Comparison of ENCODE assay signal across 3 cellular contexts in the genomic region with DNA sequence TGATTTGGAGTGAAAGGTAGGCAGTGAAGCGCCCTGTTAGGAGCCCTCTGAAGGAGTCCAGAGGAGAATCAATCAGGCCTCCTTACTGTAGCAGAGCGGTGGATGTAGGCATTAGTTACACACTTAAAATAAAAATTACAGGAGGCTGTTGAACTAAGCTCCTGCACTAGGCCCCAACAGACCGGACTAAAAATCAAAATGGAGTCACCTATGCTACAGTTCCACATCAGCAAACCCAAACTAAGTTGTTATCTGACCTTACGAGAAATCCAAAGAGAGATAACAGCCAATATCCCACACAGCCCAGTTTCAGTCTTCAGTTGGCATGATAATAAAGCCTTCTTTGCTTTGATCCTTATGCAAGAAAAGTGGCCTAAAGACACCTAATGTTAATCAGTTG.
TF ChIP-seq lines count a peak whose summit lies in the region.

No MANE protein-coding gene starts in this region.

TF ChIP-seq in A549, 52 proteins besides CTCF, POLR2A, EP300 and RAD21:
- TF ChIP-seq ZSCAN20 (CRISPR knock-in tag; IDR thresholded peaks at IDR 0.05) (peak; percentile 89), ZNF302 (CRISPR knock-in tag; IDR thresholded peaks at IDR 0.05) (no peak), KDM1A (IDR thresholded peaks at IDR 0.05; ENCODE audit: low read depth) (no peak), CBX2 (IDR thresholded peaks at IDR 0.05; ENCODE audit: borderline replicate concordance, low read depth) (no peak), TP53 (CRISPR knock-in tag; IDR thresholded peaks at IDR 0.05) (peak; percentile 27; the same call in 1 of the 2 replicates), ATOH8 (CRISPR knock-in tag; IDR thresholded peaks at IDR 0.05; ENCODE audit: low read depth) (0 out of 2 replicates have a peak, but pooled peaks have one; percentile 36), HEYL (CRISPR knock-in tag; IDR thresholded peaks at IDR 0.05) (peak; percentile 90), HOXB13 (CRISPR knock-in tag; IDR thresholded peaks at IDR 0.05; ENCODE audit: low read depth) (peak; percentile 23; the same call in 1 of the 2 replicates)

TF ChIP-seq in IMR-90, 13 proteins besides CTCF, POLR2A, EP300 and RAD21:
- TF ChIP-seq MAFK (IDR thresholded peaks at IDR 0.05; ENCODE audit: low read depth, low read length) = no peak
- TF ChIP-seq BHLHE40 (IDR thresholded peaks at IDR 0.05; ENCODE audit: low read depth, low read length) = no peak
- TF ChIP-seq RFX5 (IDR thresholded peaks at IDR 0.05; ENCODE audit: low read depth, low read length) = no peak
- TF ChIP-seq ELK1 (IDR thresholded peaks at IDR 0.05; ENCODE audit: borderline replicate concordance, low read depth, low read length) = no peak
- TF ChIP-seq FOS (IDR thresholded peaks at IDR 0.05; ENCODE audit: low read depth, low read length) = no peak
- no peak for TF ChIP-seq MXI1 (IDR thresholded peaks at IDR 0.05; ENCODE audit: borderline replicate concordance, low read depth, low read length)
- TF ChIP-seq CHD1 (IDR thresholded peaks at IDR 0.05; ENCODE audit: low read depth, low read length) = no peak
- TF ChIP-seq, protein P1, sequence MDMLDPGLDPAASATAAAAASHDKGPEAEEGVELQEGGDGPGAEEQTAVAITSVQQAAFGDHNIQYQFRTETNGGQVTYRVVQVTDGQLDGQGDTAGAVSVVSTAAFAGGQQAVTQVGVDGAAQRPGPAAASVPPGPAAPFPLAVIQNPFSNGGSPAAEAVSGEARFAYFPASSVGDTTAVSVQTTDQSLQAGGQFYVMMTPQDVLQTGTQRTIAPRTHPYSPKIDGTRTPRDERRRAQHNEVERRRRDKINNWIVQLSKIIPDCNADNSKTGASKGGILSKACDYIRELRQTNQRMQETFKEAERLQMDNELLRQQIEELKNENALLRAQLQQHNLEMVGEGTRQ (IDR thresholded peaks at IDR 0.05; ENCODE audit: low read depth, low read length) = no peak
- TF ChIP-seq RCOR1 (IDR thresholded peaks at IDR 0.05; ENCODE audit: insufficient replicate concordance, low read length) = no peak
- TF ChIP-seq SMC3 (IDR thresholded peaks at IDR 0.05; ENCODE audit: low read depth, low read length) = no peak
- TF ChIP-seq MAZ (IDR thresholded peaks at IDR 0.05; ENCODE audit: borderline replicate concordance, low read depth, low read length) = no peak
- TF ChIP-seq NFE2L2 (IDR thresholded peaks at IDR 0.05; ENCODE audit: low read depth, low read length) = no peak
- TF ChIP-seq CEBPB (IDR thresholded peaks at IDR 0.05; ENCODE audit: low read depth, low read length) = no peak

TF ChIP-seq in K562, 482 proteins besides CTCF, POLR2A, EP300 and RAD21 (continues in another document):
- TF ChIP-seq, protein P2, sequence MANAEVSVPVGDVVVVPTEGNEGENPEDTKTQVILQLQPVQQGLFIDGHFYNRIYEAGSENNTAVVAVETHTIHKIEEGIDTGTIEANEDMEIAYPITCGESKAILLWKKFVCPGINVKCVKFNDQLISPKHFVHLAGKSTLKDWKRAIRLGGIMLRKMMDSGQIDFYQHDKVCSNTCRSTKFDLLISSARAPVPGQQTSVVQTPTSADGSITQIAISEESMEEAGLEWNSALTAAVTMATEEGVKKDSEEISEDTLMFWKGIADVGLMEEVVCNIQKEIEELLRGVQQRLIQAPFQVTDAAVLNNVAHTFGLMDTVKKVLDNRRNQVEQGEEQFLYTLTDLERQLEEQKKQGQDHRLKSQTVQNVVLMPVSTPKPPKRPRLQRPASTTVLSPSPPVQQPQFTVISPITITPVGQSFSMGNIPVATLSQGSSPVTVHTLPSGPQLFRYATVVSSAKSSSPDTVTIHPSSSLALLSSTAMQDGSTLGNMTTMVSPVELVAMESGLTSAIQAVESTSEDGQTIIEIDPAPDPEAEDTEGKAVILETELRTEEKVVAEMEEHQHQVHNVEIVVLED (CRISPR knock-in tag; IDR thresholded peaks at IDR 0.05) = peak; percentile 69
- TF ChIP-seq PRPF4 (IDR thresholded peaks at IDR 0.05; ENCODE audit: insufficient read depth, low read depth, low read length, poor library complexity, severe bottlenecking) (no peak), SLC30A9 (CRISPR knock-in tag; IDR thresholded peaks at IDR 0.05) (peak; percentile 63; the same call in 1 of the 2 replicates), ZNF134 (CRISPR knock-in tag; conservative IDR thresholded peaks at IDR 0.05) (peak; percentile 75), HIVEP1 (CRISPR knock-in tag; IDR thresholded peaks at IDR 0.05) (peak; percentile 92), TBL1XR1 (IDR thresholded peaks at IDR 0.05; ENCODE audit: low read length in 2 of 2) (no peak), ZNF589 (CRISPR knock-in tag; IDR thresholded peaks at IDR 0.05; ENCODE audit: low read depth) (peak; percentile 84; the same call in 1 of the 2 replicates), ZNF165 (CRISPR knock-in tag; IDR thresholded peaks at IDR 0.05; ENCODE audit: borderline replicate concordance) (peak; percentile 87; the same call in 1 of the 2 replicates), ZNF740 (CRISPR knock-in tag; IDR thresholded peaks at IDR 0.05) (no peak), ZNF740 (tag; IDR thresholded peaks at IDR 0.05) (peak in 1 of 2 experiments; percentile 95; a peak in 2 of 4 replicates), ZNF76 (CRISPR knock-in tag; IDR thresholded peaks at IDR 0.05; ENCODE audit: borderline replicate concordance) (peak; percentile 93), GTF2A2 (tag; IDR thresholded peaks at IDR 0.05) (peak; percentile 94), SAFB (IDR thresholded peaks at IDR 0.05; ENCODE audit: borderline replicate concordance, low read depth, low read length) (no peak), BACH1 (tag; IDR thresholded peaks at IDR 0.05) (peak; percentile 94), KAT7 (CRISPR knock-in tag; IDR thresholded peaks at IDR 0.05; ENCODE audit: borderline replicate concordance) (no peak), MAFG (tag; conservative IDR thresholded peaks at IDR 0.05) (0 out of 2 replicates have a peak, but pooled peaks have one; percentile 25), ZNF445 (CRISPR knock-in tag; IDR thresholded peaks at IDR 0.05; ENCODE audit: low read depth) (peak; percentile 69; the same call in 1 of the 2 replicates), DDX20 (tag; IDR thresholded peaks at IDR 0.05; ENCODE audit: low read depth) (peak; percentile 98), ZSCAN32 (CRISPR knock-in tag; IDR thresholded peaks at IDR 0.05) (peak; percentile 73), DMBX1 (CRISPR knock-in tag; IDR thresholded peaks at IDR 0.05; ENCODE audit: borderline replicate concordance) (peak; percentile 98), SETDB1 (IDR thresholded peaks at IDR 0.05; ENCODE audit: low read length) (no peak), PHF8 (IDR thresholded peaks at IDR 0.05; ENCODE audit: borderline replicate concordance, low read length) (no peak), TEAD1 (CRISPR knock-in tag; IDR thresholded peaks at IDR 0.05) (peak in 1 of 2 experiments; percentile 96; a peak in 2 of 4 replicates), ZSCAN29 (IDR thresholded peaks at IDR 0.05) (no peak), TSHZ1 (CRISPR knock-in tag; IDR thresholded peaks at IDR 0.05) (peak; percentile 88; the same call in 1 of the 2 replicates), ILK (tag; IDR thresholded peaks at IDR 0.05; ENCODE audit: borderline replicate concordance, low read depth) (peak; percentile 83), ZNF239 (CRISPR knock-in tag; IDR thresholded peaks at IDR 0.05) (peak; percentile 92), ZNF253 (CRISPR knock-in tag; conservative IDR thresholded peaks at IDR 0.05) (no peak), ATF1 (CRISPR knock-in tag; IDR thresholded peaks at IDR 0.05) (no peak), ATF1 (tag; IDR thresholded peaks at IDR 0.05) (peak; percentile 48), NR4A1 (CRISPR knock-in tag; IDR thresholded peaks at IDR 0.05) (0 out of 2 replicates have a peak, but pooled peaks have one; percentile 26), NR4A1 (tag; IDR thresholded peaks at IDR 0.05) (peak; percentile 97), ZNF511 (CRISPR knock-in tag; IDR thresholded peaks at IDR 0.05) (no peak), E2F3 (CRISPR knock-in tag; IDR thresholded peaks at IDR 0.05) (peak; percentile 88)
- TF ChIP-seq, protein P3, sequence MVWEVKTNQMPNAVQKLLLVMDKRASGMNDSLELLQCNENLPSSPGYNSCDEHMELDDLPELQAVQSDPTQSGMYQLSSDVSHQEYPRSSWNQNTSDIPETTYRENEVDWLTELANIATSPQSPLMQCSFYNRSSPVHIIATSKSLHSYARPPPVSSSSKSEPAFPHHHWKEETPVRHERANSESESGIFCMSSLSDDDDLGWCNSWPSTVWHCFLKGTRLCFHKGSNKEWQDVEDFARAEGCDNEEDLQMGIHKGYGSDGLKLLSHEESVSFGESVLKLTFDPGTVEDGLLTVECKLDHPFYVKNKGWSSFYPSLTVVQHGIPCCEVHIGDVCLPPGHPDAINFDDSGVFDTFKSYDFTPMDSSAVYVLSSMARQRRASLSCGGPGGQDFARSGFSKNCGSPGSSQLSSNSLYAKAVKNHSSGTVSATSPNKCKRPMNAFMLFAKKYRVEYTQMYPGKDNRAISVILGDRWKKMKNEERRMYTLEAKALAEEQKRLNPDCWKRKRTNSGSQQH (CRISPR knock-in tag; IDR thresholded peaks at IDR 0.05) = no peak
- TF ChIP-seq, protein P4, sequence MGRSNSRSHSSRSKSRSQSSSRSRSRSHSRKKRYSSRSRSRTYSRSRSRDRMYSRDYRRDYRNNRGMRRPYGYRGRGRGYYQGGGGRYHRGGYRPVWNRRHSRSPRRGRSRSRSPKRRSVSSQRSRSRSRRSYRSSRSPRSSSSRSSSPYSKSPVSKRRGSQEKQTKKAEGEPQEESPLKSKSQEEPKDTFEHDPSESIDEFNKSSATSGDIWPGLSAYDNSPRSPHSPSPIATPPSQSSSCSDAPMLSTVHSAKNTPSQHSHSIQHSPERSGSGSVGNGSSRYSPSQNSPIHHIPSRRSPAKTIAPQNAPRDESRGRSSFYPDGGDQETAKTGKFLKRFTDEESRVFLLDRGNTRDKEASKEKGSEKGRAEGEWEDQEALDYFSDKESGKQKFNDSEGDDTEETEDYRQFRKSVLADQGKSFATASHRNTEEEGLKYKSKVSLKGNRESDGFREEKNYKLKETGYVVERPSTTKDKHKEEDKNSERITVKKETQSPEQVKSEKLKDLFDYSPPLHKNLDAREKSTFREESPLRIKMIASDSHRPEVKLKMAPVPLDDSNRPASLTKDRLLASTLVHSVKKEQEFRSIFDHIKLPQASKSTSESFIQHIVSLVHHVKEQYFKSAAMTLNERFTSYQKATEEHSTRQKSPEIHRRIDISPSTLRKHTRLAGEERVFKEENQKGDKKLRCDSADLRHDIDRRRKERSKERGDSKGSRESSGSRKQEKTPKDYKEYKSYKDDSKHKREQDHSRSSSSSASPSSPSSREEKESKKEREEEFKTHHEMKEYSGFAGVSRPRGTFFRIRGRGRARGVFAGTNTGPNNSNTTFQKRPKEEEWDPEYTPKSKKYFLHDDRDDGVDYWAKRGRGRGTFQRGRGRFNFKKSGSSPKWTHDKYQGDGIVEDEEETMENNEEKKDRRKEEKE (IDR thresholded peaks at IDR 0.05; ENCODE audit: borderline replicate concordance in 1 of 2, control insufficient read depth in 1 of 2, low read depth in 2 of 2, low read length in 1 of 2) = no peak
- TF ChIP-seq, protein P5, sequence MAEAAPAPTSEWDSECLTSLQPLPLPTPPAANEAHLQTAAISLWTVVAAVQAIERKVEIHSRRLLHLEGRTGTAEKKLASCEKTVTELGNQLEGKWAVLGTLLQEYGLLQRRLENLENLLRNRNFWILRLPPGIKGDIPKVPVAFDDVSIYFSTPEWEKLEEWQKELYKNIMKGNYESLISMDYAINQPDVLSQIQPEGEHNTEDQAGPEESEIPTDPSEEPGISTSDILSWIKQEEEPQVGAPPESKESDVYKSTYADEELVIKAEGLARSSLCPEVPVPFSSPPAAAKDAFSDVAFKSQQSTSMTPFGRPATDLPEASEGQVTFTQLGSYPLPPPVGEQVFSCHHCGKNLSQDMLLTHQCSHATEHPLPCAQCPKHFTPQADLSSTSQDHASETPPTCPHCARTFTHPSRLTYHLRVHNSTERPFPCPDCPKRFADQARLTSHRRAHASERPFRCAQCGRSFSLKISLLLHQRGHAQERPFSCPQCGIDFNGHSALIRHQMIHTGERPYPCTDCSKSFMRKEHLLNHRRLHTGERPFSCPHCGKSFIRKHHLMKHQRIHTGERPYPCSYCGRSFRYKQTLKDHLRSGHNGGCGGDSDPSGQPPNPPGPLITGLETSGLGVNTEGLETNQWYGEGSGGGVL (CRISPR knock-in tag; IDR thresholded peaks at IDR 0.05) = peak; percentile 68; the same call in 1 of the 2 replicates
- TF ChIP-seq, protein P6, sequence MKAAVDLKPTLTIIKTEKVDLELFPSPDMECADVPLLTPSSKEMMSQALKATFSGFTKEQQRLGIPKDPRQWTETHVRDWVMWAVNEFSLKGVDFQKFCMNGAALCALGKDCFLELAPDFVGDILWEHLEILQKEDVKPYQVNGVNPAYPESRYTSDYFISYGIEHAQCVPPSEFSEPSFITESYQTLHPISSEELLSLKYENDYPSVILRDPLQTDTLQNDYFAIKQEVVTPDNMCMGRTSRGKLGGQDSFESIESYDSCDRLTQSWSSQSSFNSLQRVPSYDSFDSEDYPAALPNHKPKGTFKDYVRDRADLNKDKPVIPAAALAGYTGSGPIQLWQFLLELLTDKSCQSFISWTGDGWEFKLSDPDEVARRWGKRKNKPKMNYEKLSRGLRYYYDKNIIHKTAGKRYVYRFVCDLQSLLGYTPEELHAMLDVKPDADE (conservative IDR thresholded peaks at IDR 0.05; ENCODE audit: control insufficient read depth, low read depth, low read length) = no peak
